In genomic region chr4:133151681-133152329, GRCh38 we compare ENCODE assay signal across 8 cellular contexts. TPM values are rescaled to one million over a fixed set of nuclear protein-coding genes. Genes with fewer than 3 reads are reported as not detected.
DNase-seq lines count a peak whose midpoint lies in the region; ATAC-seq and TF ChIP-seq lines count a peak whose summit lies in the region.

No MANE protein-coding gene starts in this region.

- BruUV-seq in mammary epithelial cell (replicated peaks; lab: Mats Ljungman, UMichigan) (no TSS peak), PC-3 (replicated peaks; lab: Mats Ljungman, UMichigan) (no TSS peak)

- POLR2A ChIA-PET in PC-3 (lab: Charles Lee; ENCODE audit: unreplicated experiment), result no interaction called here

- H4K20me1 ChIP-seq in mammary epithelial cell (ENCODE audit: insufficient read depth, low read length) (no peaks in the 10 kb centered on the region), PC-3 (ENCODE audit: low read length) (no peaks in the 10 kb centered on the region), Karpas-422 (ENCODE audit: insufficient read depth, low read depth, low read length) (no peaks in the 10 kb centered on the region)

- no peaks in the 10 kb centered on the region for H3K36me3 ChIP-seq in mammary epithelial cell (ENCODE audit: insufficient read depth, low read length)
- H3K36me3 ChIP-seq in PC-3 (ENCODE audit: low read depth, low read length), result no peaks in the 10 kb centered on the region
- no peaks in the 10 kb centered on the region for H3K36me3 ChIP-seq in Karpas-422 (ENCODE audit: insufficient read depth, low read length)

- peaks cover 18% of the 10 kb centered on the region for H3K4me1 Mint-ChIP-seq in activated naive CD4-positive, alpha-beta T cell treated with anti-CD3 and anti-CD28 coated beads, Interleukin-2, amount 10 ng/mL, durations not matched to agents 7 days and 5 days
- peaks cover 20% of the 10 kb centered on the region for H3K4me1 Mint-ChIP-seq in type B pancreatic cell (ENCODE audit: unreplicated experiment)

- H3K9me3 ChIP-seq in mammary epithelial cell (replicated peaks; ENCODE audit: insufficient read depth, low read length) (no peaks in the 10 kb centered on the region), PC-3 (ENCODE audit: low read length) (no peaks in the 10 kb centered on the region), Karpas-422 (ENCODE audit: low read length) (no peaks in the 10 kb centered on the region; the same call in none of the 2 replicates)

- H3K36me3 Mint-ChIP-seq in activated naive CD4-positive, alpha-beta T cell treated with anti-CD3 and anti-CD28 coated beads, Interleukin-2, amount 10 ng/mL, durations not matched to agents 7 days and 5 days, result peaks cover 10% of the 10 kb centered on the region
- peaks cover 27 to 44% of the 10 kb centered on the region in 2 donors for H3K36me3 Mint-ChIP-seq in activated naive CD4-positive, alpha-beta T cell treated with anti-CD3 and anti-CD28 coated beads, Interleukin-2, amount 50 U/mL, for 72 hours
- H3K36me3 Mint-ChIP-seq in type B pancreatic cell, result peaks cover 11% of the 10 kb centered on the region

- no peaks in the 10 kb centered on the region for H3K9me2 ChIP-seq in PC-3 (replicated peaks; ENCODE audit: low read length)
- no peaks in the 10 kb centered on the region for H3K9me2 ChIP-seq in Karpas-422 (replicated peaks; ENCODE audit: insufficient read depth, low read length)

- H3K4me3 ChIP-seq in mammary epithelial cell (replicated peaks in 1 of 3; ENCODE audit: insufficient read depth in 1 of 3, low read depth in 2 of 3, low read length in 3 of 3) (no peak overlapping the region), PC-3 (ENCODE audit: low read length) (no peak overlapping the region), Karpas-422 (ENCODE audit: low read length) (no peak overlapping the region)

- no peaks in the 10 kb centered on the region for H3K9me3 Mint-ChIP-seq in activated naive CD4-positive, alpha-beta T cell treated with anti-CD3 and anti-CD28 coated beads, Interleukin-2, amount 10 ng/mL, durations not matched to agents 7 days and 5 days
- H3K9me3 Mint-ChIP-seq in activated naive CD4-positive, alpha-beta T cell treated with anti-CD3 and anti-CD28 coated beads, Interleukin-2, amount 50 U/mL, for 72 hours, result peaks cover 0 to 12% of the 10 kb centered on the region in 2 donors
- H3K9me3 Mint-ChIP-seq in type B pancreatic cell, result no peaks in the 10 kb centered on the region

- CTCF ChIA-PET in activated naive CD4-positive, alpha-beta T cell treated with anti-CD3 and anti-CD28 coated beads, Interleukin-2, amount 10 ng/mL, durations not matched to agents 7 days and 5 days (lab: Charles Lee), result no interaction called here
- CTCF ChIA-PET in mammary epithelial cell (lab: Charles Lee; ENCODE audit: low non-redundant PET) (no interaction called here), PC-3 (lab: Charles Lee) (no interaction called here)

- no peak overlapping the region for H3K9ac ChIP-seq in mammary epithelial cell (ENCODE audit: insufficient read depth, low read length)
- H3K9ac ChIP-seq in PC-3 (ENCODE audit: low read length), result no peak overlapping the region
- H3K9ac ChIP-seq in Karpas-422 (ENCODE audit: low read length), result no peak overlapping the region

- DNase-seq in activated naive CD4-positive, alpha-beta T cell treated with anti-CD3 and anti-CD28 coated beads, Interleukin-2, amount 10 ng/mL, durations not matched to agents 7 days and 5 days, result no peak
- DNase-seq in activated naive CD4-positive, alpha-beta T cell treated with anti-CD3 and anti-CD28 coated beads, Interleukin-2, amount 50 U/mL, for 72 hours (ENCODE audit: low spot score in 2 of 2), result no peak
- DNase-seq in mammary epithelial cell, result no peak
- DNase-seq in medulla oblongata (ENCODE audit: extremely low spot score), result peak; percentile 58
- peak; percentile 71 for DNase-seq in type B pancreatic cell (ENCODE audit: extremely low spot score, unreplicated experiment)
- no peak for DNase-seq in PC-3
- no peak for DNase-seq in Karpas-422

- TF ChIP-seq CTCF in mammary epithelial cell (conservative IDR thresholded peaks at IDR 0.05 in 1 of 2, IDR thresholded peaks at IDR 0.05 in 1 of 2; ENCODE audit: extremely low read depth in 1 of 2, insufficient read depth in 1 of 2, low read depth in 1 of 2, low read length in 2 of 2) (no peak), type B pancreatic cell (conservative IDR thresholded peaks at IDR 0.05) (peak; percentile 72), PC-3 (conservative IDR thresholded peaks at IDR 0.05; ENCODE audit: low read depth, low read length) (no peak)

- H3K4me1 ChIP-seq in mammary epithelial cell (ENCODE audit: insufficient read depth, low read length) (peaks cover 25% of the 10 kb centered on the region), PC-3 (ENCODE audit: insufficient read depth, low read length) (no peaks in the 10 kb centered on the region), Karpas-422 (ENCODE audit: low read length) (no peaks in the 10 kb centered on the region)

- no peak overlapping the region for H3K27ac ChIP-seq in mammary epithelial cell (ENCODE audit: insufficient read depth, low read depth, low read length)
- H3K27ac ChIP-seq in PC-3 (ENCODE audit: low read length), result no peak overlapping the region
- no peak overlapping the region for H3K27ac ChIP-seq in Karpas-422 (ENCODE audit: low read length)

- H3F3A ChIP-seq in PC-3 (ENCODE audit: low read length, unreplicated experiment), result no peaks in the 10 kb centered on the region

- H3K4me2 ChIP-seq in mammary epithelial cell (ENCODE audit: insufficient read depth, low read depth, low read length) (peak overlapping the region; percentile 41), PC-3 (ENCODE audit: low read length) (no peak overlapping the region), Karpas-422 (ENCODE audit: low read depth, low read length, poor library complexity, severe bottlenecking) (no peak overlapping the region)

- no peak overlapping the region for H3K4me3 Mint-ChIP-seq in activated naive CD4-positive, alpha-beta T cell treated with anti-CD3 and anti-CD28 coated beads, Interleukin-2, amount 10 ng/mL, durations not matched to agents 7 days and 5 days
- H3K4me3 Mint-ChIP-seq in type B pancreatic cell, result peak overlapping the region; percentile 93

- H3K27me3 ChIP-seq in mammary epithelial cell (ENCODE audit: insufficient read depth, low read length), result peaks cover 73% of the 10 kb centered on the region
- H3K27me3 ChIP-seq in PC-3 (ENCODE audit: low read length), result no peaks in the 10 kb centered on the region
- no peaks in the 10 kb centered on the region for H3K27me3 ChIP-seq in Karpas-422 (ENCODE audit: low read length)

- H2AFZ ChIP-seq in mammary epithelial cell (ENCODE audit: low read depth, low read length) (no peak overlapping the region), PC-3 (ENCODE audit: low read length) (no peak overlapping the region), Karpas-422 (ENCODE audit: low read length) (no peak overlapping the region)

- no peak for ATAC-seq in activated naive CD4-positive, alpha-beta T cell treated with anti-CD3 and anti-CD28 coated beads, Interleukin-2, amount 50 U/mL, for 72 hours
- ATAC-seq in HG03095 (IDR thresholded peaks at IDR 0.05; ENCODE audit: unreplicated experiment), result no peak
- no peak for ATAC-seq in PC-3

- dilution Hi-C loops in mammary epithelial cell (cut with HindIII; ENCODE audit: low sequenced_read_pairs), result no loop called here

- H3K27ac Mint-ChIP-seq in activated naive CD4-positive, alpha-beta T cell treated with anti-CD3 and anti-CD28 coated beads, Interleukin-2, amount 10 ng/mL, durations not matched to agents 7 days and 5 days, result peak overlapping the region; percentile 60
- H3K27ac Mint-ChIP-seq in activated naive CD4-positive, alpha-beta T cell treated with anti-CD3 and anti-CD28 coated beads, Interleukin-2, amount 50 U/mL, for 72 hours, result peak overlapping the region in 1 of 2 donors; percentile 55
- peak overlapping the region; percentile 59 for H3K27ac Mint-ChIP-seq in type B pancreatic cell

- H3K79me2 ChIP-seq in mammary epithelial cell (ENCODE audit: insufficient read depth, low read length) (no peaks in the 10 kb centered on the region), PC-3 (ENCODE audit: low read length) (no peaks in the 10 kb centered on the region), Karpas-422 (ENCODE audit: low read length) (no peaks in the 10 kb centered on the region)

- in situ Hi-C loops in mammary epithelial cell (cut with MboI; ENCODE audit: low sequenced_read_pairs in 2 of 2), result no loop called here

- 7% methylated on average over 9 of the region's 63 CpGs for WGBS in mammary epithelial cell (ENCODE audit: low coverage, missing lambda C conversion rate)

- intact Hi-C loops in mammary epithelial cell (cut with micrococcal nuclease) (no loop called here), PC-3 (cut with micrococcal nuclease) (loop anchor here (10.0 kb wide), 1 partner anchor 773 kb away; no protein-coding TSS in a partner anchor)

- H3K27me3 Mint-ChIP-seq in activated naive CD4-positive, alpha-beta T cell treated with anti-CD3 and anti-CD28 coated beads, Interleukin-2, amount 10 ng/mL, durations not matched to agents 7 days and 5 days, result peaks cover 69% of the 10 kb centered on the region
- peaks cover 79% of the 10 kb centered on the region for H3K27me3 Mint-ChIP-seq in type B pancreatic cell

RNA-seq across cellular contexts. Expression of gene PCDH10, which starts 2.7 kb away (rescaled TPM):
- not detected for total RNA-seq in activated naive CD4-positive, alpha-beta T cell treated with anti-CD3 and anti-CD28 coated beads, Interleukin-2, amount 50 U/mL, for 72 hours
- total RNA-seq in mammary epithelial cell, result not detected
- polyA plus RNA-seq in mammary epithelial cell, result not detected
- not detected for polyA minus RNA-seq in mammary epithelial cell
- 10.4 and 61.9 TPM in 2 replicates for total RNA-seq in type B pancreatic cell (ENCODE audit: low replicate concordance)
- 0.11 and 0.23 TPM in 2 replicates for total RNA-seq in PC-3 (2014; rRNA removed)
- total RNA-seq in Karpas-422 (2014; rRNA removed; shearing (Covaris generic); ENCODE audit: low replicate concordance), result not detected in 2 replicates

Comparison
In these comparisons a context has a peak if more than half of its experiments do, and no peak if none do; other contexts are left out.
1. DNase-seq: peak in medulla oblongata (single experiment) and type B pancreatic cell (single experiment); none in activated naive CD4-positive, alpha-beta T cell treated with anti-CD3 and anti-CD28 coated beads, Interleukin-2, amount 10 ng/mL, durations not matched to agents 7 days and 5 days (single experiment), activated naive CD4-positive, alpha-beta T cell treated with anti-CD3 and anti-CD28 coated beads, Interleukin-2, amount 50 U/mL, for 72 hours (0 of 2), mammary epithelial cell (single experiment), PC-3 (single experiment) and Karpas-422 (single experiment).